In genomic region chr10:122524811-122525210, GRCh38 we compare ENCODE assay signal across 25 cellular contexts. TPM values are rescaled to one million over a fixed set of nuclear protein-coding genes. Genes with fewer than 3 reads are reported as not detected.
"Had no signal": no experiment of that assay in that cellular context is flagged by ENCODE, and none has a peak within 500 bp of the region (broad histone marks: within the 10 kb centered on the region; RNA-seq: fewer than 3 reads in every experiment).

No MANE protein-coding gene starts in this region.

- H3K9me3 Mint-ChIP-seq: dendritic cell treated with granulocyte-macrophage colony-stimulating factor and Interleukin-4, amounts not matched to agents 40 ng/mL and 50 ng/mL, for 4 days; effector memory CD8-positive, alpha-beta T cell had no signal

- H3K27ac ChIP-seq: colonic mucosa, epithelial cell of prostate, esophagus squamous epithelium, gastrocnemius medialis, heart right ventricle, left lung, lower lobe of right lung had no signal

- H3K4me1 Mint-ChIP-seq: endodermal cell, mesothelial cell of epicardium had no signal

- H3K9me3 ChIP-seq: colonic mucosa, esophagus squamous epithelium, gastrocnemius medialis, left lung, lower lobe of right lung, mucosa of descending colon had no signal

- H3K4me1 ChIP-seq: colonic mucosa, esophagus squamous epithelium had no signal

- H3K4me3 ChIP-seq: colonic mucosa, esophagus squamous epithelium, gastrocnemius medialis, heart right ventricle, left lung, lower lobe of right lung, mucosa of descending colon had no signal

- H3K4me3 Mint-ChIP-seq: dendritic cell treated with granulocyte-macrophage colony-stimulating factor and Interleukin-4, amounts not matched to agents 40 ng/mL and 50 ng/mL, for 4 days; effector memory CD8-positive, alpha-beta T cell; endodermal cell; mesothelial cell of epicardium had no signal

- DNase-seq: colonic mucosa; cortex of kidney; effector CD8-positive, alpha-beta T cell; effector memory CD8-positive, alpha-beta T cell; endodermal cell; erythroblast; esophagus squamous epithelium; foreskin fibroblast; foreskin melanocyte; gastrocnemius medialis; glutamatergic neuron; heart right ventricle; hippocampal formation; left cardiac atrium; left lung; left ventricle myocardium superior; lower lobe of right lung; mesenchymal stem cell; mucosa of descending colon had no signal

- H3K36me3 ChIP-seq: colonic mucosa, esophagus squamous epithelium, gastrocnemius medialis, heart right ventricle, left lung, lower lobe of right lung had no signal

- H3K27ac Mint-ChIP-seq: dendritic cell treated with granulocyte-macrophage colony-stimulating factor and Interleukin-4, amounts not matched to agents 40 ng/mL and 50 ng/mL, for 4 days; effector memory CD8-positive, alpha-beta T cell; endodermal cell; mesothelial cell of epicardium had no signal

- H3K27me3 ChIP-seq: colonic mucosa, gastrocnemius medialis, heart right ventricle, left lung had no signal

- ATAC-seq: effector memory CD8-positive, alpha-beta T cell; esophagus mucosa; gastrocnemius medialis; heart right ventricle; left cardiac atrium; left lung; left ventricle myocardium superior; lower lobe of right lung; mucosa of descending colon had no signal

- H3K36me3 Mint-ChIP-seq: mesothelial cell of epicardium had no signal

RNA-seq across cellular contexts. Expression of gene DMBT1, which starts 35.7 kb away (rescaled TPM):
- total RNA-seq: dermis microvascular lymphatic vessel endothelial cell, endodermal cell, left cardiac atrium, lung microvascular endothelial cell, mesothelial cell of epicardium had no signal
